9 cellular contexts compared by ENCODE assay signal in genomic region chr7:138802706-138803105, GRCh38. TPM values are rescaled to one million over a fixed set of nuclear protein-coding genes. Genes with fewer than 3 reads are reported as not detected.
"Had no signal": no experiment of that assay in that cellular context is flagged by ENCODE, and none has a peak within 500 bp of the region (broad histone marks: within the 10 kb centered on the region; RNA-seq: fewer than 3 reads in every experiment).

No MANE protein-coding gene starts in this region.

- FAIRE-seq: H54, HepG2 had no signal

- H3K4me3 ChIP-seq: GM23248 had no signal

- H3K27ac ChIP-seq: GM23248, HL-60 had no signal

- H2AFZ ChIP-seq: GM23248 had no signal

- H3K9ac ChIP-seq: GM23248 had no signal

- ATAC-seq: HepG2 had no signal

- DNase-seq: GM23248, GOT3, H9, HCEC 1CT, KBM-7 had no signal

RNA-seq across cellular contexts. Expression of gene TMEM213, which starts 4.9 kb away (rescaled TPM):
- total RNA-seq: GM23248, HepG2, HT1080 had no signal
- polyA plus RNA-seq: GM23248, HepG2 had no signal
